ENCODE assay signal across 21 cellular contexts in genomic region chr15:50344006-50344464, GRCh38.
"Had no signal": no experiment of that assay in that cellular context is flagged by ENCODE, and none has a peak within 500 bp of the region (broad histone marks: within the 10 kb centered on the region; RNA-seq: fewer than 3 reads in every experiment).

No MANE protein-coding gene starts in this region.

- H3K9me3 ChIP-seq: esophagus squamous epithelium, gastroesophageal sphincter, left lung, lower lobe of right lung, sigmoid colon, tibial artery had no signal

- H3K36me3 Mint-ChIP-seq: mesothelial cell of epicardium had no signal

- H3K27me3 Mint-ChIP-seq: central memory CD8-positive, alpha-beta T cell; dendritic cell treated with granulocyte-macrophage colony-stimulating factor and Interleukin-4, amounts not matched to agents 40 ng/mL and 50 ng/mL, for 4 days; effector memory CD8-positive, alpha-beta T cell; memory B cell; naive B cell had no signal

- H3K27ac Mint-ChIP-seq: dendritic cell treated with granulocyte-macrophage colony-stimulating factor and Interleukin-4, amounts not matched to agents 40 ng/mL and 50 ng/mL, for 4 days; effector memory CD8-positive, alpha-beta T cell; mesothelial cell of epicardium; nephron progenitor cell had no signal

- H3K4me3 ChIP-seq: esophagus squamous epithelium, gastroesophageal sphincter, left lung, lower lobe of right lung, sigmoid colon, skin epidermis, tibial artery had no signal

- H3K27ac ChIP-seq: esophagus squamous epithelium, gastroesophageal sphincter, left lung, lower lobe of right lung, sigmoid colon, skin epidermis, tibial artery had no signal

- H3K4me3 Mint-ChIP-seq: central memory CD8-positive, alpha-beta T cell; dendritic cell treated with granulocyte-macrophage colony-stimulating factor and Interleukin-4, amounts not matched to agents 40 ng/mL and 50 ng/mL, for 4 days; effector memory CD8-positive, alpha-beta T cell; memory B cell; mesothelial cell of epicardium; naive B cell; nephron progenitor cell had no signal

- DNase-seq: effector memory CD8-positive, alpha-beta T cell; esophagus squamous epithelium; foreskin fibroblast; glutamatergic neuron; hippocampal formation; kidney glomerular epithelial cell; left lung; lower lobe of right lung; naive B cell; nephron progenitor cell; sigmoid colon; stimulated activated CD4-positive, alpha-beta T cell treated with anti-CD3 and anti-CD28 coated beads, Interleukin-12 subunit alpha, Interleukin-12 subunit beta, amount 100 ng/mL, for 4 hours; stimulated activated CD4-positive, alpha-beta T cell treated with anti-CD3 and anti-CD28 coated beads, Interleukin-2, amount 100 ng/mL, for 48 hours; stimulated activated naive CD4-positive, alpha-beta T cell treated with Interleukin-2 at 50 U/mL for 16 hours; tibial artery had no signal

- H3K27me3 ChIP-seq: esophagus squamous epithelium, gastroesophageal sphincter, left lung, sigmoid colon, tibial artery had no signal

- H3K9me3 Mint-ChIP-seq: central memory CD8-positive, alpha-beta T cell; dendritic cell treated with granulocyte-macrophage colony-stimulating factor and Interleukin-4, amounts not matched to agents 40 ng/mL and 50 ng/mL, for 4 days; effector memory CD8-positive, alpha-beta T cell; memory B cell; mesothelial cell of epicardium; naive B cell had no signal

- H3K36me3 ChIP-seq: gastroesophageal sphincter, left lung, lower lobe of right lung, sigmoid colon, tibial artery had no signal

- ATAC-seq: effector memory CD8-positive, alpha-beta T cell; gastroesophageal sphincter; left lung; lower lobe of right lung had no signal
